Comparison of ENCODE assay signal across 8 cellular contexts in genomic region chr2:191635333-191636234, GRCh38. TPM values are rescaled to one million over a fixed set of nuclear protein-coding genes. Genes with fewer than 3 reads are reported as not detected.
DNase-seq lines count a peak whose midpoint lies in the region; ATAC-seq lines count a peak whose summit lies in the region.

No MANE protein-coding gene starts in this region.

- H3K27me3 Mint-ChIP-seq in activated naive CD8-positive, alpha-beta T cell treated with anti-CD3 and anti-CD28 coated beads, Interleukin-2, amount 10 ng/mL, durations not matched to agents 7 days and 5 days: no peaks in the 10 kb centered on the region

- peak overlapping the region; percentile 63 for H3K4me3 Mint-ChIP-seq in activated naive CD8-positive, alpha-beta T cell treated with anti-CD3 and anti-CD28 coated beads, Interleukin-2, amount 10 ng/mL, durations not matched to agents 7 days and 5 days

- H3K36me3 Mint-ChIP-seq in activated naive CD8-positive, alpha-beta T cell treated with anti-CD3 and anti-CD28 coated beads, Interleukin-2, amount 10 ng/mL, durations not matched to agents 7 days and 5 days: peaks cover 3% of the 10 kb centered on the region

- peak overlapping the region; percentile 54 for H3K27ac Mint-ChIP-seq in activated naive CD8-positive, alpha-beta T cell treated with anti-CD3 and anti-CD28 coated beads, Interleukin-2, amount 10 ng/mL, durations not matched to agents 7 days and 5 days

- H3K4me1 Mint-ChIP-seq in activated naive CD8-positive, alpha-beta T cell treated with anti-CD3 and anti-CD28 coated beads, Interleukin-2, amount 10 ng/mL, durations not matched to agents 7 days and 5 days: peaks cover 50% of the 10 kb centered on the region

- ATAC-seq in GM18873 (IDR thresholded peaks at IDR 0.05; ENCODE audit: low FRiP score, unreplicated experiment): peak; percentile 83
- peak; percentile 72 for ATAC-seq in HG03064 (IDR thresholded peaks at IDR 0.05; ENCODE audit: low read depth, unreplicated experiment)
- peak; percentile 44 for ATAC-seq in activated naive CD8-positive, alpha-beta T cell treated with anti-CD3 and anti-CD28 coated beads, Interleukin-2, amount 10 ng/mL, durations not matched to agents 7 days and 5 days (ENCODE audit: low read depth)

- DNase-seq in A172 (ENCODE audit: low spot score): peak; percentile 88
- no peak for DNase-seq in activated naive CD8-positive, alpha-beta T cell treated with anti-CD3 and anti-CD28 coated beads, Interleukin-2, amount 10 ng/mL, durations not matched to agents 7 days and 5 days
- DNase-seq in middle frontal gyrus (ENCODE audit: extremely low spot score, low spot score): no peak
- no peak for DNase-seq in NCI-H2196 treated with DMSO at 0.1 percent for 48 hours (lab: John Stamatoyannopoulos, UW; ENCODE audit: unreplicated experiment)
- DNase-seq in activated CD4-positive, alpha-beta T cell treated with anti-CD3 and anti-CD28 coated beads for 1 hour: no peak
- no peak for DNase-seq in globus pallidus (ENCODE audit: low spot score)

- POLR2A ChIA-PET in activated naive CD8-positive, alpha-beta T cell treated with anti-CD3 and anti-CD28 coated beads, Interleukin-2, amount 10 ng/mL, durations not matched to agents 7 days and 5 days (lab: Charles Lee): interaction anchor here (1.1 to 9.5 kb wide), 3 partner anchors 21 to 54 kb away, joined by 3 to 234 read pairs (median 4); partner anchors contain the start of gene NABP1

- H3K9me3 Mint-ChIP-seq in activated naive CD8-positive, alpha-beta T cell treated with anti-CD3 and anti-CD28 coated beads, Interleukin-2, amount 10 ng/mL, durations not matched to agents 7 days and 5 days: no peaks in the 10 kb centered on the region

RNA-seq across cellular contexts. Expression of gene NABP1, which starts 42.4 kb away (rescaled TPM):
- 44.6 and 53.0 TPM in 2 replicates for total RNA-seq in A172 (2014; rRNA removed; shearing (Covaris generic))
- 10 to 100 TPM; 72.6 to 75.9 TPM for total RNA-seq in activated naive CD8-positive, alpha-beta T cell treated with anti-CD3 and anti-CD28 coated beads, Interleukin-2, amount 10 ng/mL, durations not matched to agents 7 days and 5 days
